In the genomic region with DNA sequence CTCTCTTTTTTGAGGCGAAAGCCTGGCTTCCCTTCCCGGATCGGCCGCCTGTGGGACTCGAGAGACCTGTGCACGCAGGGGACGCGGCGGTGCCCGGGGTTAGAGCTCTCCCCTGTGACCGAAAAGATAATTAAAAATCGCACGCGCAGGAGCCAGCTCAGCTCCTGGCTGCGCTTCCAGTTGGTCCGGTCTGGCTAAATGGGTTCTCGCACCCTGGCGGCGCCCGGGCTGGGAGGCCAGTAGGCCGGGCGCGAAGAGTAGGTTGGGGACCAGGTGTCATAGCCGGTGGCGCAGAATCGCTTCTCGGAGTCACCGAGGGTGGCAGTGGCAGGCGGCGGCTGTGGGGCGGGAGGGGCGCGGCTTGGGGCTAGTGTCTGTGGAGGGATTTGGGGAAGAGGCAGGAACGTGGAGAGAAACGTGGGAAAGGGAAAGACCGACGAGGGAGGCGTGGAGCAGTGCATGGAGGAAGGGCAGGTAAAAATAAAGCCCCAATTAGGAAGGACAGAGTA, we compare ENCODE assay signal across 1 cellular context.
TF ChIP-seq lines count a peak whose summit lies in the region.

No MANE protein-coding gene starts in this region.

TF ChIP-seq in HepG2, 621 proteins besides CTCF, POLR2A, EP300 and RAD21 (continued from another document):
- TF ChIP-seq, protein P1, sequence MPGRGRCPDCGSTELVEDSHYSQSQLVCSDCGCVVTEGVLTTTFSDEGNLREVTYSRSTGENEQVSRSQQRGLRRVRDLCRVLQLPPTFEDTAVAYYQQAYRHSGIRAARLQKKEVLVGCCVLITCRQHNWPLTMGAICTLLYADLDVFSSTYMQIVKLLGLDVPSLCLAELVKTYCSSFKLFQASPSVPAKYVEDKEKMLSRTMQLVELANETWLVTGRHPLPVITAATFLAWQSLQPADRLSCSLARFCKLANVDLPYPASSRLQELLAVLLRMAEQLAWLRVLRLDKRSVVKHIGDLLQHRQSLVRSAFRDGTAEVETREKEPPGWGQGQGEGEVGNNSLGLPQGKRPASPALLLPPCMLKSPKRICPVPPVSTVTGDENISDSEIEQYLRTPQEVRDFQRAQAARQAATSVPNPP (CRISPR knock-in tag; IDR thresholded peaks at IDR 0.05), result no peak
- TF ChIP-seq ZNF556 (CRISPR knock-in tag; IDR thresholded peaks at IDR 0.05; ENCODE audit: borderline replicate concordance) (no peak), ZNF460 (CRISPR knock-in tag; IDR thresholded peaks at IDR 0.05; ENCODE audit: borderline replicate concordance) (no peak), HNRNPUL1 (IDR thresholded peaks at IDR 0.05; ENCODE audit: low read depth, low read length) (no peak), SMARCC2 (IDR thresholded peaks at IDR 0.05) (no peak), FOXM1 (CRISPR knock-in tag; IDR thresholded peaks at IDR 0.05) (no peak), MED8 (CRISPR knock-in tag; IDR thresholded peaks at IDR 0.05; ENCODE audit: insufficient replicate concordance) (no peak), ZFP36L2 (CRISPR knock-in tag; IDR thresholded peaks at IDR 0.05) (no peak), BORCS8-MEF2B (CRISPR knock-in tag; IDR thresholded peaks at IDR 0.05) (no peak), MATR3 (CRISPR knock-in tag; IDR thresholded peaks at IDR 0.05) (no peak), BCL6 (CRISPR knock-in tag; IDR thresholded peaks at IDR 0.05) (no peak), SMARCE1 (IDR thresholded peaks at IDR 0.05; ENCODE audit: borderline replicate concordance) (no peak), AHR (CRISPR knock-in tag; IDR thresholded peaks at IDR 0.05) (no peak), MAF1 (CRISPR knock-in tag; IDR thresholded peaks at IDR 0.05; ENCODE audit: borderline replicate concordance) (no peak), ZBTB38 (CRISPR knock-in tag; IDR thresholded peaks at IDR 0.05) (no peak), ZNF841 (CRISPR knock-in tag; IDR thresholded peaks at IDR 0.05; ENCODE audit: borderline replicate concordance) (no peak), XRCC5 (optimal IDR thresholded peaks at IDR 0.05; ENCODE audit: low read length) (no peak), ZNF260 (CRISPR knock-in tag; IDR thresholded peaks at IDR 0.05; ENCODE audit: borderline replicate concordance, low read depth) (no peak), ZNF776 (CRISPR knock-in tag; IDR thresholded peaks at IDR 0.05) (no peak), ZNF839 (CRISPR knock-in tag; IDR thresholded peaks at IDR 0.05; ENCODE audit: borderline replicate concordance) (no peak), KDM5A (IDR thresholded peaks at IDR 0.05; ENCODE audit: borderline replicate concordance, low read length) (no peak), GABPB1 (CRISPR knock-in tag; IDR thresholded peaks at IDR 0.05) (no peak), EZH2 (conservative IDR thresholded peaks at IDR 0.05; ENCODE audit: low read depth, low read length) (0 out of 2 replicates have a peak, but pooled peaks have one; percentile 4), ZNF619 (CRISPR knock-in tag; IDR thresholded peaks at IDR 0.05) (no peak), ZNF761 (CRISPR knock-in tag; conservative IDR thresholded peaks at IDR 0.05) (no peak), ZNF547 (CRISPR knock-in tag; IDR thresholded peaks at IDR 0.05) (no peak), ZNF768 (CRISPR knock-in tag; IDR thresholded peaks at IDR 0.05) (peak; percentile 18; the same call in 1 of the 2 replicates), ZFP62 (CRISPR knock-in tag; IDR thresholded peaks at IDR 0.05) (no peak), ZNF703 (CRISPR knock-in tag; IDR thresholded peaks at IDR 0.05; ENCODE audit: borderline replicate concordance) (no peak), PPARG (CRISPR knock-in tag; conservative IDR thresholded peaks at IDR 0.05) (no peak), YEATS4 (CRISPR knock-in tag; IDR thresholded peaks at IDR 0.05; ENCODE audit: borderline replicate concordance) (0 out of 2 replicates have a peak, but pooled peaks have one; percentile 19), ZNF709 (CRISPR knock-in tag; IDR thresholded peaks at IDR 0.05) (no peak), CCAR2 (optimal IDR thresholded peaks at IDR 0.05; ENCODE audit: low read depth, low read length) (no peak), NR2F6 (IDR thresholded peaks at IDR 0.05) (no peak), NR2F6 (CRISPR knock-in tag; IDR thresholded peaks at IDR 0.05) (no peak), CBX2 (IDR thresholded peaks at IDR 0.05; ENCODE audit: low read depth, low read length) (no peak), CBX2 (CRISPR knock-in tag; IDR thresholded peaks at IDR 0.05; ENCODE audit: low read depth) (peak; percentile 8; the same call in 1 of the 2 replicates), NFIC (IDR thresholded peaks at IDR 0.05; ENCODE audit: low read length) (no peak), ZNF430 (CRISPR knock-in tag; IDR thresholded peaks at IDR 0.05) (no peak)
- TF ChIP-seq, protein P2, sequence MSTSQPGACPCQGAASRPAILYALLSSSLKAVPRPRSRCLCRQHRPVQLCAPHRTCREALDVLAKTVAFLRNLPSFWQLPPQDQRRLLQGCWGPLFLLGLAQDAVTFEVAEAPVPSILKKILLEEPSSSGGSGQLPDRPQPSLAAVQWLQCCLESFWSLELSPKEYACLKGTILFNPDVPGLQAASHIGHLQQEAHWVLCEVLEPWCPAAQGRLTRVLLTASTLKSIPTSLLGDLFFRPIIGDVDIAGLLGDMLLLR (CRISPR knock-in tag; IDR thresholded peaks at IDR 0.05), result no peak
- TF ChIP-seq, protein P3, sequence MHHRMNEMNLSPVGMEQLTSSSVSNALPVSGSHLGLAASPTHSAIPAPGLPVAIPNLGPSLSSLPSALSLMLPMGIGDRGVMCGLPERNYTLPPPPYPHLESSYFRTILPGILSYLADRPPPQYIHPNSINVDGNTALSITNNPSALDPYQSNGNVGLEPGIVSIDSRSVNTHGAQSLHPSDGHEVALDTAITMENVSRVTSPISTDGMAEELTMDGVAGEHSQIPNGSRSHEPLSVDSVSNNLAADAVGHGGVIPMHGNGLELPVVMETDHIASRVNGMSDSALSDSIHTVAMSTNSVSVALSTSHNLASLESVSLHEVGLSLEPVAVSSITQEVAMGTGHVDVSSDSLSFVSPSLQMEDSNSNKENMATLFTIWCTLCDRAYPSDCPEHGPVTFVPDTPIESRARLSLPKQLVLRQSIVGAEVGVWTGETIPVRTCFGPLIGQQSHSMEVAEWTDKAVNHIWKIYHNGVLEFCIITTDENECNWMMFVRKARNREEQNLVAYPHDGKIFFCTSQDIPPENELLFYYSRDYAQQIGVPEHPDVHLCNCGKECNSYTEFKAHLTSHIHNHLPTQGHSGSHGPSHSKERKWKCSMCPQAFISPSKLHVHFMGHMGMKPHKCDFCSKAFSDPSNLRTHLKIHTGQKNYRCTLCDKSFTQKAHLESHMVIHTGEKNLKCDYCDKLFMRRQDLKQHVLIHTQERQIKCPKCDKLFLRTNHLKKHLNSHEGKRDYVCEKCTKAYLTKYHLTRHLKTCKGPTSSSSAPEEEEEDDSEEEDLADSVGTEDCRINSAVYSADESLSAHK (CRISPR knock-in tag; IDR thresholded peaks at IDR 0.05; ENCODE audit: borderline replicate concordance), result no peak
- TF ChIP-seq, protein P4, sequence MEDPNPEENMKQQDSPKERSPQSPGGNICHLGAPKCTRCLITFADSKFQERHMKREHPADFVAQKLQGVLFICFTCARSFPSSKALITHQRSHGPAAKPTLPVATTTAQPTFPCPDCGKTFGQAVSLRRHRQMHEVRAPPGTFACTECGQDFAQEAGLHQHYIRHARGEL (CRISPR knock-in tag; IDR thresholded peaks at IDR 0.05), result no peak
- TF ChIP-seq, protein P5, sequence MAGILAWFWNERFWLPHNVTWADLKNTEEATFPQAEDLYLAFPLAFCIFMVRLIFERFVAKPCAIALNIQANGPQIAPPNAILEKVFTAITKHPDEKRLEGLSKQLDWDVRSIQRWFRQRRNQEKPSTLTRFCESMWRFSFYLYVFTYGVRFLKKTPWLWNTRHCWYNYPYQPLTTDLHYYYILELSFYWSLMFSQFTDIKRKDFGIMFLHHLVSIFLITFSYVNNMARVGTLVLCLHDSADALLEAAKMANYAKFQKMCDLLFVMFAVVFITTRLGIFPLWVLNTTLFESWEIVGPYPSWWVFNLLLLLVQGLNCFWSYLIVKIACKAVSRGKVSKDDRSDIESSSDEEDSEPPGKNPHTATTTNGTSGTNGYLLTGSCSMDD (CRISPR knock-in tag; IDR thresholded peaks at IDR 0.05), result no peak
- TF ChIP-seq, protein P6, sequence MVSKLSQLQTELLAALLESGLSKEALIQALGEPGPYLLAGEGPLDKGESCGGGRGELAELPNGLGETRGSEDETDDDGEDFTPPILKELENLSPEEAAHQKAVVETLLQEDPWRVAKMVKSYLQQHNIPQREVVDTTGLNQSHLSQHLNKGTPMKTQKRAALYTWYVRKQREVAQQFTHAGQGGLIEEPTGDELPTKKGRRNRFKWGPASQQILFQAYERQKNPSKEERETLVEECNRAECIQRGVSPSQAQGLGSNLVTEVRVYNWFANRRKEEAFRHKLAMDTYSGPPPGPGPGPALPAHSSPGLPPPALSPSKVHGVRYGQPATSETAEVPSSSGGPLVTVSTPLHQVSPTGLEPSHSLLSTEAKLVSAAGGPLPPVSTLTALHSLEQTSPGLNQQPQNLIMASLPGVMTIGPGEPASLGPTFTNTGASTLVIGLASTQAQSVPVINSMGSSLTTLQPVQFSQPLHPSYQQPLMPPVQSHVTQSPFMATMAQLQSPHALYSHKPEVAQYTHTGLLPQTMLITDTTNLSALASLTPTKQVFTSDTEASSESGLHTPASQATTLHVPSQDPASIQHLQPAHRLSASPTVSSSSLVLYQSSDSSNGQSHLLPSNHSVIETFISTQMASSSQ (IDR thresholded peaks at IDR 0.05; ENCODE audit: low read depth), result no peak
- TF ChIP-seq, protein P6 (CRISPR knock-in tag; IDR thresholded peaks at IDR 0.05; ENCODE audit: borderline replicate concordance), result no peak
- TF ChIP-seq, protein P7, sequence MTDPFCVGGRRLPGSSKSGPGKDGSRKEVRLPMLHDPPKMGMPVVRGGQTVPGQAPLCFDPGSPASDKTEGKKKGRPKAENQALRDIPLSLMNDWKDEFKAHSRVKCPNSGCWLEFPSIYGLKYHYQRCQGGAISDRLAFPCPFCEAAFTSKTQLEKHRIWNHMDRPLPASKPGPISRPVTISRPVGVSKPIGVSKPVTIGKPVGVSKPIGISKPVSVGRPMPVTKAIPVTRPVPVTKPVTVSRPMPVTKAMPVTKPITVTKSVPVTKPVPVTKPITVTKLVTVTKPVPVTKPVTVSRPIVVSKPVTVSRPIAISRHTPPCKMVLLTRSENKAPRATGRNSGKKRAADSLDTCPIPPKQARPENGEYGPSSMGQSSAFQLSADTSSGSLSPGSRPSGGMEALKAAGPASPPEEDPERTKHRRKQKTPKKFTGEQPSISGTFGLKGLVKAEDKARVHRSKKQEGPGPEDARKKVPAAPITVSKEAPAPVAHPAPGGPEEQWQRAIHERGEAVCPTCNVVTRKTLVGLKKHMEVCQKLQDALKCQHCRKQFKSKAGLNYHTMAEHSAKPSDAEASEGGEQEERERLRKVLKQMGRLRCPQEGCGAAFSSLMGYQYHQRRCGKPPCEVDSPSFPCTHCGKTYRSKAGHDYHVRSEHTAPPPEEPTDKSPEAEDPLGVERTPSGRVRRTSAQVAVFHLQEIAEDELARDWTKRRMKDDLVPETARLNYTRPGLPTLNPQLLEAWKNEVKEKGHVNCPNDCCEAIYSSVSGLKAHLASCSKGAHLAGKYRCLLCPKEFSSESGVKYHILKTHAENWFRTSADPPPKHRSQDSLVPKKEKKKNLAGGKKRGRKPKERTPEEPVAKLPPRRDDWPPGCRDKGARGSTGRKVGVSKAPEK (CRISPR knock-in tag; IDR thresholded peaks at IDR 0.05; ENCODE audit: borderline replicate concordance), result peak; percentile 71; the same call in 1 of the 2 replicates
- TF ChIP-seq, protein P8, sequence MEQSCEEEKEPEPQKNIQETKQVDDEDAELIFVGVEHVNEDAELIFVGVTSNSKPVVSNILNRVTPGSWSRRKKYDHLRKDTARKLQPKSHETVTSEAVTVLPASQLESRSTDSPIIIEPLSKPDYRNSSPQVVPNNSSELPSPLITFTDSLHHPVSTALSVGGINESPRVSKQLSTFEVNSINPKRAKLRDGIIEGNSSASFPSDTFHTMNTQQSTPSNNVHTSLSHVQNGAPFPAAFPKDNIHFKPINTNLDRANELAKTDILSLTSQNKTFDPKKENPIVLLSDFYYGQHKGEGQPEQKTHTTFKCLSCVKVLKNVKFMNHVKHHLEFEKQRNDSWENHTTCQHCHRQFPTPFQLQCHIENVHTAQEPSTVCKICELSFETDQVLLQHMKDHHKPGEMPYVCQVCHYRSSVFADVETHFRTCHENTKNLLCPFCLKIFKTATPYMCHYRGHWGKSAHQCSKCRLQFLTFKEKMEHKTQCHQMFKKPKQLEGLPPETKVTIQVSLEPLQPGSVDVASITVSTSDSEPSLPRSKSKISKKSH (CRISPR knock-in tag; IDR thresholded peaks at IDR 0.05; ENCODE audit: borderline replicate concordance), result peak; percentile 64; the same call in 1 of the 2 replicates
- TF ChIP-seq, protein P9, sequence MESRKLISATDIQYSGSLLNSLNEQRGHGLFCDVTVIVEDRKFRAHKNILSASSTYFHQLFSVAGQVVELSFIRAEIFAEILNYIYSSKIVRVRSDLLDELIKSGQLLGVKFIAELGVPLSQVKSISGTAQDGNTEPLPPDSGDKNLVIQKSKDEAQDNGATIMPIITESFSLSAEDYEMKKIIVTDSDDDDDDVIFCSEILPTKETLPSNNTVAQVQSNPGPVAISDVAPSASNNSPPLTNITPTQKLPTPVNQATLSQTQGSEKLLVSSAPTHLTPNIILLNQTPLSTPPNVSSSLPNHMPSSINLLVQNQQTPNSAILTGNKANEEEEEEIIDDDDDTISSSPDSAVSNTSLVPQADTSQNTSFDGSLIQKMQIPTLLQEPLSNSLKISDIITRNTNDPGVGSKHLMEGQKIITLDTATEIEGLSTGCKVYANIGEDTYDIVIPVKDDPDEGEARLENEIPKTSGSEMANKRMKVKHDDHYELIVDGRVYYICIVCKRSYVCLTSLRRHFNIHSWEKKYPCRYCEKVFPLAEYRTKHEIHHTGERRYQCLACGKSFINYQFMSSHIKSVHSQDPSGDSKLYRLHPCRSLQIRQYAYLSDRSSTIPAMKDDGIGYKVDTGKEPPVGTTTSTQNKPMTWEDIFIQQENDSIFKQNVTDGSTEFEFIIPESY (CRISPR knock-in tag; IDR thresholded peaks at IDR 0.05), result peak; percentile 38; the same call in 1 of the 2 replicates
- TF ChIP-seq, protein P10, sequence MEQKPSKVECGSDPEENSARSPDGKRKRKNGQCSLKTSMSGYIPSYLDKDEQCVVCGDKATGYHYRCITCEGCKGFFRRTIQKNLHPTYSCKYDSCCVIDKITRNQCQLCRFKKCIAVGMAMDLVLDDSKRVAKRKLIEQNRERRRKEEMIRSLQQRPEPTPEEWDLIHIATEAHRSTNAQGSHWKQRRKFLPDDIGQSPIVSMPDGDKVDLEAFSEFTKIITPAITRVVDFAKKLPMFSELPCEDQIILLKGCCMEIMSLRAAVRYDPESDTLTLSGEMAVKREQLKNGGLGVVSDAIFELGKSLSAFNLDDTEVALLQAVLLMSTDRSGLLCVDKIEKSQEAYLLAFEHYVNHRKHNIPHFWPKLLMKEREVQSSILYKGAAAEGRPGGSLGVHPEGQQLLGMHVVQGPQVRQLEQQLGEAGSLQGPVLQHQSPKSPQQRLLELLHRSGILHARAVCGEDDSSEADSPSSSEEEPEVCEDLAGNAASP (CRISPR knock-in tag; IDR thresholded peaks at IDR 0.05; ENCODE audit: borderline replicate concordance), result no peak
